In the genomic region with DNA sequence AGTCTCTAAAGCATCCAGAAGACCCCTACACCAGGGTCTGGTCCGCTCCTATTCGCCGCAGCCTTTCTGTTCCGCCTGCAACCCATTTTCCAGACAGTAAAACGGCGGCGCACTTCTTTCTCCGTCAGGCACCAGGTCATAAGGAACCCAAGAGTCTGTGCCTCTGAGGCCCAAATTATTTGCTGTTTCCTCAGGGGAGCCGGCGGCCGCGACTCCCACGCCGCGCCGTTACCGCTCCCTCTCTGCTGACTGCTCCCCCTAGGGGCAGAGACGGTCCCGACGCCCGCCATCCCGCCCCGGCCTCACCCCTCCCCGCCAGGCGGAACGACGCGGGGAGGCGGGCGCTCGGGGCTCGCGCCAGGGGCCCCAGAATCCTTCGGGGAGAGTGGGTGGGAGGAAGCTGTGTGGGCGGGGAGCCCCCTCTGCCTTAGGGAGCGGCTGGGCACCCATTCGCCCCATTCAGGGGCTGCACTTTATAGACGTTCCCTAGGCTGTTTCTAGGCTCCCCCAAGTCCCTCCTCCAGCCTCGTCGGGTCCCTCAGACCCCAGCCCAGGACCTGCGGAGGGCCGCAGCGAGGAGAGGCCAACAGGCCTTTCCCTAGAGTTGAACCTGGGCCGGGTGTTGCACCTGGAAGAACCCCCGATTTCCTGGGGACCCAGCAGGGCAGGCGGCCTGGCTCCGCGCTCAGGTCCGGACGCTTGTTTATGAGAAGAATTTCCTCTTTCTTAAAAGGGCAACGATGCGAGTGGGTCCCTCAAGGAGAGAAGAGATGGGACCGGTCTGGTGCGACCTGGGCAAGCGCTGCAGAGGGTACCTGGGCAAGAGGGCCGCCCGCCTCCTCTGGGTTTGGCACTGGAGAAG, we compare ENCODE assay signal across 8 cellular contexts. TPM values are rescaled to one million over a fixed set of nuclear protein-coding genes. Genes with fewer than 3 reads are reported as not detected.
DNase-seq lines count a peak whose midpoint lies in the region; ATAC-seq and TF ChIP-seq lines count a peak whose summit lies in the region.

No MANE protein-coding gene starts in this region.

- H3K27me3 Mint-ChIP-seq in T-helper 17 cell: no peaks in the 10 kb centered on the region

- peak overlapping the region; percentile 95 for H3K4me3 Mint-ChIP-seq in T-helper 17 cell

- H3K4me3 ChIP-seq in right cardiac atrium (ENCODE audit: low read length) (peak overlapping the region; percentile 92), vagina (peak overlapping the region; percentile 79 to 90)

- H3K27ac ChIP-seq in right cardiac atrium (ENCODE audit: low read length): peak overlapping the region; percentile 99
- peak overlapping the region; percentile 99 for H3K27ac ChIP-seq in vagina

- peaks cover 34% of the 10 kb centered on the region for H3K4me1 Mint-ChIP-seq in T-helper 17 cell

- TF ChIP-seq CTCF in vagina (IDR thresholded peaks at IDR 0.05): peak; percentile 73 to 91 (median 87)

- ATAC-seq in GM18498 (IDR thresholded peaks at IDR 0.05; ENCODE audit: unreplicated experiment) (peak; percentile 58), HG02943 (IDR thresholded peaks at IDR 0.05; ENCODE audit: low read depth, unreplicated experiment) (peak; percentile 36), T-helper 17 cell (peak; percentile 78), right cardiac atrium (peak; percentile 79 to 81)

- H3K36me3 ChIP-seq in vagina: no peaks in the 10 kb centered on the region

- no peaks in the 10 kb centered on the region for H3K27me3 ChIP-seq in right cardiac atrium (ENCODE audit: control insufficient read depth, insufficient read depth)
- no peaks in the 10 kb centered on the region for H3K27me3 ChIP-seq in vagina

- H3K9me3 ChIP-seq in T-helper 17 cell (ENCODE audit: control insufficient read depth, low read length, poor library complexity, severe bottlenecking) (no peaks in the 10 kb centered on the region), right cardiac atrium (ENCODE audit: control insufficient read depth, low read length) (no peaks in the 10 kb centered on the region), vagina (no peaks in the 10 kb centered on the region)

- H3K4me1 ChIP-seq in right cardiac atrium (ENCODE audit: control insufficient read depth, insufficient read depth, low read length) (no peaks in the 10 kb centered on the region), vagina (peaks cover 20% of the 10 kb centered on the region)

- H3K27ac Mint-ChIP-seq in T-helper 17 cell: peak overlapping the region; percentile 97

- H3K36me3 Mint-ChIP-seq in T-helper 17 cell (ENCODE audit: low read depth): peaks cover 2% of the 10 kb centered on the region

- under 1% methylated on average over 57 of the region's 57 CpGs for WGBS in right cardiac atrium

- DNase-seq in NCI-H1694 treated with DMSO at 0.1 percent for 48 hours (lab: John Stamatoyannopoulos, UW) (peak; percentile 92), T-helper 17 cell (peak; percentile 90 to 93 (median 91)), anterior cingulate cortex (lab: John Stamatoyannopoulos, UW) (peak; percentile 57 to 99 (median 93)), right cardiac atrium (peak; percentile 94 to 98 (median 97)), putamen (ENCODE audit: low spot score) (peak; percentile 98), vagina (ENCODE audit: extremely low spot score in 2 of 2) (peak in 1 of 2 donors; percentile 97)

- intact Hi-C loops in right cardiac atrium (cut with DNase I) (loop anchor here (5.0 to 10.0 kb wide), 2 partner anchors 101 to 104 kb away; partner anchors contain the start of gene TMBIM1 (in 4 of the 4)), vagina (cut with DNase I) (loop anchor here (5.0 kb wide), 1 partner anchor 104 kb away; the partner anchor contains the start of gene TMBIM1)

- peak in 1 of 2 donors; percentile 51 for TF ChIP-seq POLR2A in vagina (IDR thresholded peaks at IDR 0.05)

RNA-seq across cellular contexts. Expression of gene CTDSP1, which starts 3.6 kb away (rescaled TPM):
- 100 to 1,000 TPM; 109 to 132 TPM for total RNA-seq in T-helper 17 cell
- 100 to 1,000 TPM in 3 of 4 donors, 10 to 100 TPM in 1; 99.9 to 118 (median 116) TPM for total RNA-seq in right cardiac atrium
- polyA plus RNA-seq in right cardiac atrium: 85.9 TPM
- total RNA-seq in vagina: 103 TPM

RNA-seq across cellular contexts. Expression of gene SLC11A1, which starts 14.0 kb away (rescaled TPM):
- 10 to 100 TPM in 1 of 2 donors, 1 to 10 TPM in 1; 2.7 to 23.9 TPM for total RNA-seq in T-helper 17 cell
- total RNA-seq in right cardiac atrium: 10 to 100 TPM in 2 of 4 donors, 1 to 10 TPM in 2; 6.4 to 19.5 (median 12.5) TPM
- 13.8 TPM for polyA plus RNA-seq in right cardiac atrium
- 36.6 TPM for total RNA-seq in vagina

RNA-seq across cellular contexts. Expression of gene VIL1, which starts 22.9 kb away (rescaled TPM):
- 1 to 10 TPM in 1 of 2 donors, under 1 TPM in 1; 0.32 to 6.2 TPM for total RNA-seq in T-helper 17 cell
- not detected for total RNA-seq in right cardiac atrium
- polyA plus RNA-seq in right cardiac atrium: 0.11 TPM
- not detected for total RNA-seq in vagina

RNA-seq across cellular contexts. Expression of gene CATIP, which starts 39.4 kb away (rescaled TPM):
- total RNA-seq in T-helper 17 cell: not detected
- not detected for total RNA-seq in right cardiac atrium
- polyA plus RNA-seq in right cardiac atrium: 0.16 TPM
- total RNA-seq in vagina: not detected
